In the genomic region with DNA sequence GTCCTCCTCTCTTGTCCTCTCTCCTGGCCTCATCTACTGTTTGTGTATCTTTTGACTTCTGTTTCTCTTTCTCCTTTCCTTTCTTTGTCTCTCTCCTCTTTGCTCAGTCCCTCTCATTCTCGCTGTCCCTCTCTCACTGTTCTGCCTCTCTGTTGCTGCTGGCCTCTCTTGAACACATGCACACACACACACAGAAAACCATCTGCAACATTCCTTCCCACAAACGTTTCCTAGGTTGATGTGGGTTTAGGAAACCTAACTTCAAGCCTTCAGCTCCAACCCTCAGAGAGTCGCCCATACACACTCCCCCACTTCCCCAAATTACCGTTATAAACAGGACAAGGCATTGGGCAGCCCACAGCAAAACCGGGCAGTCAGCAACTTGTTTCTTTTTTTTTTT, we compare ENCODE assay signal across 1 cellular context.
TF ChIP-seq lines count a peak whose summit lies in the region.

No MANE protein-coding gene starts in this region.

TF ChIP-seq in WTC11, 78 proteins besides CTCF, POLR2A, EP300 and RAD21 (continued from another document):
- TF ChIP-seq, protein P1, sequence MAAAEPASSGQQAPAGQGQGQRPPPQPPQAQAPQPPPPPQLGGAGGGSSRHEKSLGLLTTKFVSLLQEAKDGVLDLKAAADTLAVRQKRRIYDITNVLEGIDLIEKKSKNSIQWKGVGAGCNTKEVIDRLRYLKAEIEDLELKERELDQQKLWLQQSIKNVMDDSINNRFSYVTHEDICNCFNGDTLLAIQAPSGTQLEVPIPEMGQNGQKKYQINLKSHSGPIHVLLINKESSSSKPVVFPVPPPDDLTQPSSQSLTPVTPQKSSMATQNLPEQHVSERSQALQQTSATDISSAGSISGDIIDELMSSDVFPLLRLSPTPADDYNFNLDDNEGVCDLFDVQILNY (CRISPR knock-in tag; IDR thresholded peaks at IDR 0.05): no peak
- TF ChIP-seq, protein P2, sequence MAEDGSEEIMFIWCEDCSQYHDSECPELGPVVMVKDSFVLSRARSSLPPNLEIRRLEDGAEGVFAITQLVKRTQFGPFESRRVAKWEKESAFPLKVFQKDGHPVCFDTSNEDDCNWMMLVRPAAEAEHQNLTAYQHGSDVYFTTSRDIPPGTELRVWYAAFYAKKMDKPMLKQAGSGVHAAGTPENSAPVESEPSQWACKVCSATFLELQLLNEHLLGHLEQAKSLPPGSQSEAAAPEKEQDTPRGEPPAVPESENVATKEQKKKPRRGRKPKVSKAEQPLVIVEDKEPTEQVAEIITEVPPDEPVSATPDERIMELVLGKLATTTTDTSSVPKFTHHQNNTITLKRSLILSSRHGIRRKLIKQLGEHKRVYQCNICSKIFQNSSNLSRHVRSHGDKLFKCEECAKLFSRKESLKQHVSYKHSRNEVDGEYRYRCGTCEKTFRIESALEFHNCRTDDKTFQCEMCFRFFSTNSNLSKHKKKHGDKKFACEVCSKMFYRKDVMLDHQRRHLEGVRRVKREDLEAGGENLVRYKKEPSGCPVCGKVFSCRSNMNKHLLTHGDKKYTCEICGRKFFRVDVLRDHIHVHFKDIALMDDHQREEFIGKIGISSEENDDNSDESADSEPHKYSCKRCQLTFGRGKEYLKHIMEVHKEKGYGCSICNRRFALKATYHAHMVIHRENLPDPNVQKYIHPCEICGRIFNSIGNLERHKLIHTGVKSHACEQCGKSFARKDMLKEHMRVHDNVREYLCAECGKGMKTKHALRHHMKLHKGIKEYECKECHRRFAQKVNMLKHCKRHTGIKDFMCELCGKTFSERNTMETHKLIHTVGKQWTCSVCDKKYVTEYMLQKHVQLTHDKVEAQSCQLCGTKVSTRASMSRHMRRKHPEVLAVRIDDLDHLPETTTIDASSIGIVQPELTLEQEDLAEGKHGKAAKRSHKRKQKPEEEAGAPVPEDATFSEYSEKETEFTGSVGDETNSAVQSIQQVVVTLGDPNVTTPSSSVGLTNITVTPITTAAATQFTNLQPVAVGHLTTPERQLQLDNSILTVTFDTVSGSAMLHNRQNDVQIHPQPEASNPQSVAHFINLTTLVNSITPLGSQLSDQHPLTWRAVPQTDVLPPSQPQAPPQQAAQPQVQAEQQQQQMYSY (CRISPR knock-in tag; IDR thresholded peaks at IDR 0.05): no peak
- TF ChIP-seq, protein P3, sequence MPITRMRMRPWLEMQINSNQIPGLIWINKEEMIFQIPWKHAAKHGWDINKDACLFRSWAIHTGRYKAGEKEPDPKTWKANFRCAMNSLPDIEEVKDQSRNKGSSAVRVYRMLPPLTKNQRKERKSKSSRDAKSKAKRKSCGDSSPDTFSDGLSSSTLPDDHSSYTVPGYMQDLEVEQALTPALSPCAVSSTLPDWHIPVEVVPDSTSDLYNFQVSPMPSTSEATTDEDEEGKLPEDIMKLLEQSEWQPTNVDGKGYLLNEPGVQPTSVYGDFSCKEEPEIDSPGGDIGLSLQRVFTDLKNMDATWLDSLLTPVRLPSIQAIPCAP (CRISPR knock-in tag; IDR thresholded peaks at IDR 0.05): no peak
- TF ChIP-seq SMAD4 (CRISPR knock-in tag; IDR thresholded peaks at IDR 0.05) (no peak), PRRX2 (CRISPR knock-in tag; IDR thresholded peaks at IDR 0.05) (no peak), ESRRA (CRISPR knock-in tag; IDR thresholded peaks at IDR 0.05; ENCODE audit: borderline replicate concordance) (no peak), JUN (CRISPR knock-in tag; IDR thresholded peaks at IDR 0.05) (no peak), FOXJ3 (CRISPR knock-in tag; IDR thresholded peaks at IDR 0.05; ENCODE audit: borderline replicate concordance) (no peak), TCF7 (CRISPR knock-in tag; IDR thresholded peaks at IDR 0.05; ENCODE audit: low read depth) (no peak), NR1H2 (CRISPR knock-in tag; IDR thresholded peaks at IDR 0.05) (no peak), GRHL2 (CRISPR knock-in tag; IDR thresholded peaks at IDR 0.05; ENCODE audit: insufficient replicate concordance, severe bottlenecking) (no peak), ZBTB21 (CRISPR knock-in tag; IDR thresholded peaks at IDR 0.05; ENCODE audit: borderline replicate concordance) (no peak)
- TF ChIP-seq, protein P4, sequence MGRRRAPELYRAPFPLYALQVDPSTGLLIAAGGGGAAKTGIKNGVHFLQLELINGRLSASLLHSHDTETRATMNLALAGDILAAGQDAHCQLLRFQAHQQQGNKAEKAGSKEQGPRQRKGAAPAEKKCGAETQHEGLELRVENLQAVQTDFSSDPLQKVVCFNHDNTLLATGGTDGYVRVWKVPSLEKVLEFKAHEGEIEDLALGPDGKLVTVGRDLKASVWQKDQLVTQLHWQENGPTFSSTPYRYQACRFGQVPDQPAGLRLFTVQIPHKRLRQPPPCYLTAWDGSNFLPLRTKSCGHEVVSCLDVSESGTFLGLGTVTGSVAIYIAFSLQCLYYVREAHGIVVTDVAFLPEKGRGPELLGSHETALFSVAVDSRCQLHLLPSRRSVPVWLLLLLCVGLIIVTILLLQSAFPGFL (CRISPR knock-in tag; IDR thresholded peaks at IDR 0.05; ENCODE audit: borderline replicate concordance): no peak
- TF ChIP-seq, protein P5, sequence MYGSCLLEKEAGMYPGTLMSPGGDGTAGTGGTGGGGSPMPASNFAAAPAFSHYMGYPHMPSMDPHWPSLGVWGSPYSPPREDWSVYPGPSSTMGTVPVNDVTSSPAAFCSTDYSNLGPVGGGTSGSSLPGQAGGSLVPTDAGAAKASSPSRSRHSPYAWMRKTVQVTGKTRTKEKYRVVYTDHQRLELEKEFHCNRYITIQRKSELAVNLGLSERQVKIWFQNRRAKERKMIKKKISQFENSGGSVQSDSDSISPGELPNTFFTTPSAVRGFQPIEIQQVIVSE (CRISPR knock-in tag; IDR thresholded peaks at IDR 0.05; ENCODE audit: borderline replicate concordance): no peak
- TF ChIP-seq, protein P6, sequence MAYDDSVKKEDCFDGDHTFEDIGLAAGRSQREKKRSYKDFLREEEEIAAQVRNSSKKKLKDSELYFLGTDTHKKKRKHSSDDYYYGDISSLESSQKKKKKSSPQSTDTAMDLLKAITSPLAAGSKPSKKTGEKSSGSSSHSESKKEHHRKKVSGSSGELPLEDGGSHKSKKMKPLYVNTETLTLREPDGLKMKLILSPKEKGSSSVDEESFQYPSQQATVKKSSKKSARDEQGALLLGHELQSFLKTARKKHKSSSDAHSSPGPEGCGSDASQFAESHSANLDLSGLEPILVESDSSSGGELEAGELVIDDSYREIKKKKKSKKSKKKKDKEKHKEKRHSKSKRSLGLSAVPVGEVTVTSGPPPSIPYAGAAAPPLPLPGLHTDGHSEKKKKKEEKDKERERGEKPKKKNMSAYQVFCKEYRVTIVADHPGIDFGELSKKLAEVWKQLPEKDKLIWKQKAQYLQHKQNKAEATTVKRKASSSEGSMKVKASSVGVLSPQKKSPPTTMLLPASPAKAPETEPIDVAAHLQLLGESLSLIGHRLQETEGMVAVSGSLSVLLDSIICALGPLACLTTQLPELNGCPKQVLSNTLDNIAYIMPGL (CRISPR knock-in tag; IDR thresholded peaks at IDR 0.05): no peak
- TF ChIP-seq, protein P7, sequence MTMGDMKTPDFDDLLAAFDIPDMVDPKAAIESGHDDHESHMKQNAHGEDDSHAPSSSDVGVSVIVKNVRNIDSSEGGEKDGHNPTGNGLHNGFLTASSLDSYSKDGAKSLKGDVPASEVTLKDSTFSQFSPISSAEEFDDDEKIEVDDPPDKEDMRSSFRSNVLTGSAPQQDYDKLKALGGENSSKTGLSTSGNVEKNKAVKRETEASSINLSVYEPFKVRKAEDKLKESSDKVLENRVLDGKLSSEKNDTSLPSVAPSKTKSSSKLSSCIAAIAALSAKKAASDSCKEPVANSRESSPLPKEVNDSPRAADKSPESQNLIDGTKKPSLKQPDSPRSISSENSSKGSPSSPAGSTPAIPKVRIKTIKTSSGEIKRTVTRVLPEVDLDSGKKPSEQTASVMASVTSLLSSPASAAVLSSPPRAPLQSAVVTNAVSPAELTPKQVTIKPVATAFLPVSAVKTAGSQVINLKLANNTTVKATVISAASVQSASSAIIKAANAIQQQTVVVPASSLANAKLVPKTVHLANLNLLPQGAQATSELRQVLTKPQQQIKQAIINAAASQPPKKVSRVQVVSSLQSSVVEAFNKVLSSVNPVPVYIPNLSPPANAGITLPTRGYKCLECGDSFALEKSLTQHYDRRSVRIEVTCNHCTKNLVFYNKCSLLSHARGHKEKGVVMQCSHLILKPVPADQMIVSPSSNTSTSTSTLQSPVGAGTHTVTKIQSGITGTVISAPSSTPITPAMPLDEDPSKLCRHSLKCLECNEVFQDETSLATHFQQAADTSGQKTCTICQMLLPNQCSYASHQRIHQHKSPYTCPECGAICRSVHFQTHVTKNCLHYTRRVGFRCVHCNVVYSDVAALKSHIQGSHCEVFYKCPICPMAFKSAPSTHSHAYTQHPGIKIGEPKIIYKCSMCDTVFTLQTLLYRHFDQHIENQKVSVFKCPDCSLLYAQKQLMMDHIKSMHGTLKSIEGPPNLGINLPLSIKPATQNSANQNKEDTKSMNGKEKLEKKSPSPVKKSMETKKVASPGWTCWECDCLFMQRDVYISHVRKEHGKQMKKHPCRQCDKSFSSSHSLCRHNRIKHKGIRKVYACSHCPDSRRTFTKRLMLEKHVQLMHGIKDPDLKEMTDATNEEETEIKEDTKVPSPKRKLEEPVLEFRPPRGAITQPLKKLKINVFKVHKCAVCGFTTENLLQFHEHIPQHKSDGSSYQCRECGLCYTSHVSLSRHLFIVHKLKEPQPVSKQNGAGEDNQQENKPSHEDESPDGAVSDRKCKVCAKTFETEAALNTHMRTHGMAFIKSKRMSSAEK (CRISPR knock-in tag; IDR thresholded peaks at IDR 0.05; ENCODE audit: borderline replicate concordance): no peak
- TF ChIP-seq, protein P8, sequence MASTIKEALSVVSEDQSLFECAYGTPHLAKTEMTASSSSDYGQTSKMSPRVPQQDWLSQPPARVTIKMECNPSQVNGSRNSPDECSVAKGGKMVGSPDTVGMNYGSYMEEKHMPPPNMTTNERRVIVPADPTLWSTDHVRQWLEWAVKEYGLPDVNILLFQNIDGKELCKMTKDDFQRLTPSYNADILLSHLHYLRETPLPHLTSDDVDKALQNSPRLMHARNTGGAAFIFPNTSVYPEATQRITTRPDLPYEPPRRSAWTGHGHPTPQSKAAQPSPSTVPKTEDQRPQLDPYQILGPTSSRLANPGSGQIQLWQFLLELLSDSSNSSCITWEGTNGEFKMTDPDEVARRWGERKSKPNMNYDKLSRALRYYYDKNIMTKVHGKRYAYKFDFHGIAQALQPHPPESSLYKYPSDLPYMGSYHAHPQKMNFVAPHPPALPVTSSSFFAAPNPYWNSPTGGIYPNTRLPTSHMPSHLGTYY (CRISPR knock-in tag; IDR thresholded peaks at IDR 0.05): no peak
- TF ChIP-seq, protein P9, sequence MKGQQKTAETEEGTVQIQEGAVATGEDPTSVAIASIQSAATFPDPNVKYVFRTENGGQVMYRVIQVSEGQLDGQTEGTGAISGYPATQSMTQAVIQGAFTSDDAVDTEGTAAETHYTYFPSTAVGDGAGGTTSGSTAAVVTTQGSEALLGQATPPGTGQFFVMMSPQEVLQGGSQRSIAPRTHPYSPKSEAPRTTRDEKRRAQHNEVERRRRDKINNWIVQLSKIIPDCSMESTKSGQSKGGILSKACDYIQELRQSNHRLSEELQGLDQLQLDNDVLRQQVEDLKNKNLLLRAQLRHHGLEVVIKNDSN (CRISPR knock-in tag; IDR thresholded peaks at IDR 0.05): no peak
- TF ChIP-seq, protein P10, sequence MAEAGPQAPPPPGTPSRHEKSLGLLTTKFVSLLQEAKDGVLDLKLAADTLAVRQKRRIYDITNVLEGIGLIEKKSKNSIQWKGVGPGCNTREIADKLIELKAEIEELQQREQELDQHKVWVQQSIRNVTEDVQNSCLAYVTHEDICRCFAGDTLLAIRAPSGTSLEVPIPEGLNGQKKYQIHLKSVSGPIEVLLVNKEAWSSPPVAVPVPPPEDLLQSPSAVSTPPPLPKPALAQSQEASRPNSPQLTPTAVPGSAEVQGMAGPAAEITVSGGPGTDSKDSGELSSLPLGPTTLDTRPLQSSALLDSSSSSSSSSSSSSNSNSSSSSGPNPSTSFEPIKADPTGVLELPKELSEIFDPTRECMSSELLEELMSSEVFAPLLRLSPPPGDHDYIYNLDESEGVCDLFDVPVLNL (CRISPR knock-in tag; IDR thresholded peaks at IDR 0.05; ENCODE audit: borderline replicate concordance, low read depth): no peak
